Comparison of ENCODE assay signal across 14 cellular contexts in genomic region chr7:116574025-116574822, GRCh38. TPM values are rescaled to one million over a fixed set of nuclear protein-coding genes. Genes with fewer than 3 reads are reported as not detected.
A peak's percentile ranks its signal among the peaks of the same experiment; 100 is the strongest.
DNase-seq lines count a peak whose midpoint lies in the region; ATAC-seq and TF ChIP-seq lines count a peak whose summit lies in the region.
"Had no signal": no experiment of that assay in that cellular context is flagged by ENCODE, and none has a peak within 500 bp of the region (broad histone marks: within the 10 kb centered on the region; RNA-seq: fewer than 3 reads in every experiment).

No MANE protein-coding gene starts in this region.

- H3K9me3 ChIP-seq in upper lobe of right lung = no peaks in the 10 kb centered on the region

- no peak for TF ChIP-seq CTCF in upper lobe of right lung (IDR thresholded peaks at IDR 0.05)

- DNase-seq in Right ventricle myocardium inferior (ENCODE audit: missing footprints) (no peak), cardiac septum (ENCODE audit: low spot score) (no peak), Right ventricle myocardium superior (no peak), upper lobe of right lung (no peak), hypothalamus (lab: John Stamatoyannopoulos, UW) (no peak)
- DNase-seq in activated T-helper 1 cell treated with anti-CD3 and anti-CD28 coated beads, Interleukin-12 subunit alpha, Interleukin-12 subunit beta, Interleukin-2, Interleukin-4 antibody, amounts not matched to agents 30 ng/mL and 10 ng/mL and 1 ng/mL, durations not matched to agents 14 hours and 24 hours and 36 hours (ENCODE audit: low spot score) = no peak
- DNase-seq: ACHN, activated gamma-delta T cell treated with Interleukin-2 at 50 U/mL for 16 hours, GDM1 had no signal

- H3K4me3 Mint-ChIP-seq in activated T-helper 17 cell treated with anti-CD3 and anti-CD28 coated beads, Interleukin-2, amount 50 U/mL, for 72 hours = no peak overlapping the region
- no peak overlapping the region for H3K4me3 Mint-ChIP-seq in activated T-helper 1 cell treated with anti-CD3 and anti-CD28 coated beads, Interleukin-12 subunit alpha, Interleukin-12 subunit beta, Interleukin-2, Interleukin-4 antibody, amounts not matched to agents 30 ng/mL and 10 ng/mL and 1 ng/mL, durations not matched to agents 14 hours and 24 hours and 36 hours
- H3K4me3 Mint-ChIP-seq: nephron had no signal

- no peaks in the 10 kb centered on the region for H3K36me3 Mint-ChIP-seq in activated T-helper 17 cell treated with anti-CD3 and anti-CD28 coated beads, Interleukin-2, amount 50 U/mL, for 72 hours (ENCODE audit: low read depth)
- H3K36me3 Mint-ChIP-seq in activated T-helper 1 cell treated with anti-CD3 and anti-CD28 coated beads, Interleukin-12 subunit alpha, Interleukin-12 subunit beta, Interleukin-2, Interleukin-4 antibody, amounts not matched to agents 30 ng/mL and 10 ng/mL and 1 ng/mL, durations not matched to agents 14 hours and 24 hours and 36 hours (ENCODE audit: low read depth) = no peaks in the 10 kb centered on the region

- H3K27me3 Mint-ChIP-seq in activated T-helper 17 cell treated with anti-CD3 and anti-CD28 coated beads, Interleukin-2, amount 50 U/mL, for 72 hours = peaks cover 19% of the 10 kb centered on the region
- H3K27me3 Mint-ChIP-seq in activated T-helper 1 cell treated with anti-CD3 and anti-CD28 coated beads, Interleukin-12 subunit alpha, Interleukin-12 subunit beta, Interleukin-2, Interleukin-4 antibody, amounts not matched to agents 30 ng/mL and 10 ng/mL and 1 ng/mL, durations not matched to agents 14 hours and 24 hours and 36 hours (ENCODE audit: insufficient read depth) = peaks cover 17% of the 10 kb centered on the region

- H3K9me3 Mint-ChIP-seq in activated T-helper 17 cell treated with anti-CD3 and anti-CD28 coated beads, Interleukin-2, amount 50 U/mL, for 72 hours = no peaks in the 10 kb centered on the region
- H3K9me3 Mint-ChIP-seq in activated T-helper 1 cell treated with anti-CD3 and anti-CD28 coated beads, Interleukin-12 subunit alpha, Interleukin-12 subunit beta, Interleukin-2, Interleukin-4 antibody, amounts not matched to agents 30 ng/mL and 10 ng/mL and 1 ng/mL, durations not matched to agents 14 hours and 24 hours and 36 hours = no peaks in the 10 kb centered on the region

- intact Hi-C loops in Right ventricle myocardium inferior (cut with DNase I) = no loop called here
- intact Hi-C loops in cardiac septum (cut with DNase I) = no loop called here
- intact Hi-C loops in Right ventricle myocardium superior (cut with DNase I) = no loop called here
- intact Hi-C loops in upper lobe of right lung (cut with DNase I) = loop anchor here (10.0 kb wide), 1 partner anchor 49 kb away; the partner anchor contains the start of gene CAV1
- intact Hi-C loops in activated T-helper 1 cell treated with anti-CD3 and anti-CD28 coated beads, Interleukin-12 subunit alpha, Interleukin-12 subunit beta, Interleukin-2, Interleukin-4 antibody, amounts not matched to agents 30 ng/mL and 10 ng/mL and 1 ng/mL, durations not matched to agents 14 hours and 24 hours and 36 hours (cut with micrococcal nuclease) = no loop called here

- ATAC-seq in Right ventricle myocardium inferior (peak; percentile 60), HG03460 (IDR thresholded peaks at IDR 0.05; ENCODE audit: unreplicated experiment) (peak; percentile 27), Right ventricle myocardium superior (ENCODE audit: poor library complexity) (peak; percentile 83), upper lobe of right lung (peak; percentile 17)
- ATAC-seq in activated T-helper 17 cell treated with anti-CD3 and anti-CD28 coated beads, Interleukin-2, amount 50 U/mL, for 72 hours (replicated peaks) = no peak

- no peaks in the 10 kb centered on the region for H3K4me1 Mint-ChIP-seq in activated T-helper 17 cell treated with anti-CD3 and anti-CD28 coated beads, Interleukin-2, amount 50 U/mL, for 72 hours
- H3K4me1 Mint-ChIP-seq in activated T-helper 1 cell treated with anti-CD3 and anti-CD28 coated beads, Interleukin-12 subunit alpha, Interleukin-12 subunit beta, Interleukin-2, Interleukin-4 antibody, amounts not matched to agents 30 ng/mL and 10 ng/mL and 1 ng/mL, durations not matched to agents 14 hours and 24 hours and 36 hours (ENCODE audit: low read depth) = peaks cover 14% of the 10 kb centered on the region

- no peak overlapping the region for H3K4me3 ChIP-seq in upper lobe of right lung
- H3K4me3 ChIP-seq: tibial nerve had no signal

- no peak overlapping the region for H3K27ac Mint-ChIP-seq in activated T-helper 17 cell treated with anti-CD3 and anti-CD28 coated beads, Interleukin-2, amount 50 U/mL, for 72 hours
- H3K27ac Mint-ChIP-seq in activated T-helper 1 cell treated with anti-CD3 and anti-CD28 coated beads, Interleukin-12 subunit alpha, Interleukin-12 subunit beta, Interleukin-2, Interleukin-4 antibody, amounts not matched to agents 30 ng/mL and 10 ng/mL and 1 ng/mL, durations not matched to agents 14 hours and 24 hours and 36 hours = no peak overlapping the region

- no peaks in the 10 kb centered on the region for H3K27me3 ChIP-seq in upper lobe of right lung
- H3K27me3 ChIP-seq: tibial nerve had no signal

- peaks cover 16% of the 10 kb centered on the region for H3K4me1 ChIP-seq in upper lobe of right lung

- H3K27ac ChIP-seq in upper lobe of right lung = no peak overlapping the region
- H3K27ac ChIP-seq: tibial nerve, VCaP had no signal

- H3K36me3 ChIP-seq in upper lobe of right lung = no peaks in the 10 kb centered on the region
- H3K36me3 ChIP-seq: tibial nerve had no signal

RNA-seq across cellular contexts. Expression of gene CAV1, which starts 49.4 kb away (rescaled TPM):
- 387 TPM for total RNA-seq in Right ventricle myocardium inferior
- 311 TPM for total RNA-seq in cardiac septum
- total RNA-seq in Right ventricle myocardium superior = 300 TPM
- 695 TPM for total RNA-seq in upper lobe of right lung
- 1 to 10 TPM in 1 of 2 donors, not detected in 1; 1.2 TPM for total RNA-seq in activated T-helper 17 cell treated with anti-CD3 and anti-CD28 coated beads, Interleukin-2, amount 50 U/mL, for 72 hours
- total RNA-seq in activated T-helper 1 cell treated with anti-CD3 and anti-CD28 coated beads, Interleukin-12 subunit alpha, Interleukin-12 subunit beta, Interleukin-2, Interleukin-4 antibody, amounts not matched to agents 30 ng/mL and 10 ng/mL and 1 ng/mL, durations not matched to agents 14 hours and 24 hours and 36 hours = 0.76 and 1.8 TPM in 2 replicates

Comparison
In these comparisons a context has a peak if more than half of its experiments do, and no peak if none do; other contexts are left out.
1. RNA of gene CAV1, which starts 49.4 kb away (total RNA-seq): 695 TPM in upper lobe of right lung (single experiment), 387 TPM in Right ventricle myocardium inferior (single experiment), 311 TPM in cardiac septum (single experiment) and 300 TPM in Right ventricle myocardium superior (single experiment); 0.76 to 1.8 TPM in activated T-helper 1 cell treated with anti-CD3 and anti-CD28 coated beads, Interleukin-12 subunit alpha, Interleukin-12 subunit beta, Interleukin-2, Interleukin-4 antibody, amounts not matched to agents 30 ng/mL and 10 ng/mL and 1 ng/mL, durations not matched to agents 14 hours and 24 hours and 36 hours and 1.2 TPM in activated T-helper 17 cell treated with anti-CD3 and anti-CD28 coated beads, Interleukin-2, amount 50 U/mL, for 72 hours; every median in the first group is over 100 times any median in the second.